15 cellular contexts compared by ENCODE assay signal in the genomic region with DNA sequence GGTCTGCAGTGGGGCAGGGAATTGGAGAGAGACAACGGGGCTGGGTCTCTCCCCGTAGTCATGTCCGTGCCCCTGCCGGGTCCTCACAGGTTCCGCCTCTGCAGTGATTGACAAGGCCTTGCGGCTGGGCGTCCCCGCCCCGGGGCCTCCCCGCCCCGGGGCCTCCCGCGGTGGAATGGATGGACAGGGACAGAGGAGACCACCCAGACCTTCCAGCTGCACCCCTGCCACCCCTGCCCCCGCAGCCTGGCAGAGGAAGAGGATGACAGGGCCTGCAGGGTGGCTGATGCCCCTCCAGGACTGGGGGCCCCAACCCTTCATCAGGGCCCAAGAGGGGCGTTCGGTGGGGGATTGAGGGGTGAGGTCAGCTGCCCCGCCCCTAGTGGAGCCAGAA.
DNase-seq lines count a peak whose midpoint lies in the region; ATAC-seq and TF ChIP-seq lines count a peak whose summit lies in the region.
"Had no signal": no experiment of that assay in that cellular context is flagged by ENCODE, and none has a peak within 500 bp of the region (broad histone marks: within the 10 kb centered on the region; RNA-seq: fewer than 3 reads in every experiment).

No MANE protein-coding gene starts in this region.

- DNase-seq in NCI-H82 (lab: John Stamatoyannopoulos, UW) (peak; percentile 65), NCI-H82 treated with DMSO at 0.1 percent for 48 hours (lab: John Stamatoyannopoulos, UW; ENCODE audit: unreplicated experiment) (no peak), OCI-LY7 (ENCODE audit: low spot score) (no peak), glutamatergic neuron (peak; percentile 72), smooth muscle cell (lab: John Stamatoyannopoulos, UW; ENCODE audit: unreplicated experiment) (no peak), AG08396 (ENCODE audit: low spot score) (no peak)
- DNase-seq in activated CD4-positive, alpha-beta T cell treated with anti-CD3 and anti-CD28 coated beads for 4 hours, result no peak
- DNase-seq: activated CD8-positive, alpha-beta T cell treated with anti-CD3 and anti-CD28 coated beads for 36 hours; activated naive CD4-positive, alpha-beta T cell treated with anti-CD3 and anti-CD28 coated beads, Interleukin-2, amount 10 ng/mL, durations not matched to agents 7 days and 5 days; HFFc6; kidney glomerular epithelial cell; stimulated activated CD4-positive, alpha-beta T cell treated with anti-CD3 and anti-CD28 coated beads, Interleukin-12 subunit alpha, Interleukin-12 subunit beta, amount 100 ng/mL, for 4 hours; uterus had no signal

- H3K79me2 ChIP-seq in OCI-LY7 (ENCODE audit: insufficient read depth, low read depth, low read length) (no peaks in the 10 kb centered on the region), smooth muscle cell (ENCODE audit: low read depth) (no peaks in the 10 kb centered on the region)

- H3K36me3 ChIP-seq in OCI-LY7 (ENCODE audit: insufficient read depth, low read length) (no peaks in the 10 kb centered on the region), smooth muscle cell (ENCODE audit: low read depth) (no peaks in the 10 kb centered on the region)
- H3K36me3 ChIP-seq: uterus had no signal

- no peak overlapping the region for H3K27ac ChIP-seq in OCI-LY7 (ENCODE audit: low read depth, low read length, poor library complexity, severe bottlenecking)
- H3K27ac ChIP-seq in smooth muscle cell (ENCODE audit: low read depth), result no peak overlapping the region
- H3K27ac ChIP-seq: uterus had no signal

- H4K20me1 ChIP-seq in OCI-LY7 (ENCODE audit: insufficient read depth, low read length) (no peaks in the 10 kb centered on the region), smooth muscle cell (ENCODE audit: low read depth) (peaks cover 88% of the 10 kb centered on the region)

- H3K27me3 ChIP-seq in smooth muscle cell (ENCODE audit: low read depth), result no peaks in the 10 kb centered on the region
- H3K27me3 ChIP-seq: uterus had no signal

- POLR2A ChIA-PET in OCI-LY7 (lab: Charles Lee), result no interaction called here

- H3K4me3 ChIP-seq in OCI-LY7 (ENCODE audit: low read depth, low read length, poor library complexity, severe bottlenecking), result no peak overlapping the region
- H3K4me3 ChIP-seq in smooth muscle cell, result no peak overlapping the region
- H3K4me3 ChIP-seq: uterus had no signal

- peak overlapping the region; percentile 82 for H3K27ac Mint-ChIP-seq in glutamatergic neuron (ENCODE audit: unreplicated experiment)
- H3K27ac Mint-ChIP-seq: activated CD8-positive, alpha-beta T cell treated with anti-CD3 and anti-CD28 coated beads for 36 hours; activated naive CD4-positive, alpha-beta T cell treated with anti-CD3 and anti-CD28 coated beads, Interleukin-2, amount 10 ng/mL, durations not matched to agents 7 days and 5 days; HFFc6; T-helper 1 cell treated with Interleukin-12 subunit alpha and Interleukin-12 subunit beta and Interleukin-4 antibody, amounts not matched to agents 30 μg/mL and 1 μg/mL, for 36 hours had no signal

- TF ChIP-seq CTCF in OCI-LY7 (conservative IDR thresholded peaks at IDR 0.05; ENCODE audit: low read length) (no peak), glutamatergic neuron (IDR thresholded peaks at IDR 0.05; ENCODE audit: partially characterized antibody, unreplicated experiment) (no peak), smooth muscle cell (IDR thresholded peaks at IDR 0.05; ENCODE audit: borderline replicate concordance, insufficient read depth, poor library complexity, severe bottlenecking) (no peak)

- BruUV-seq in OCI-LY7 (replicated peaks; lab: Mats Ljungman, UMichigan), result no TSS peak

- H3K9me3 ChIP-seq in OCI-LY7 (ENCODE audit: low read length) (no peaks in the 10 kb centered on the region), smooth muscle cell (replicated peaks; ENCODE audit: low read depth) (no peaks in the 10 kb centered on the region)
- H3K9me3 ChIP-seq: uterus had no signal

- peaks cover 20% of the 10 kb centered on the region for H3K4me1 Mint-ChIP-seq in glutamatergic neuron (ENCODE audit: low read depth, unreplicated experiment)

- H3K9me3 Mint-ChIP-seq in glutamatergic neuron (ENCODE audit: unreplicated experiment), result peaks cover 9% of the 10 kb centered on the region
- H3K9me3 Mint-ChIP-seq: activated CD8-positive, alpha-beta T cell treated with anti-CD3 and anti-CD28 coated beads for 36 hours; HFFc6; T-helper 1 cell treated with Interleukin-12 subunit alpha and Interleukin-12 subunit beta and Interleukin-4 antibody, amounts not matched to agents 30 μg/mL and 1 μg/mL, for 36 hours had no signal

- H3K9ac ChIP-seq in smooth muscle cell (ENCODE audit: low read depth), result no peak overlapping the region

- H3K27me3 Mint-ChIP-seq in glutamatergic neuron (ENCODE audit: unreplicated experiment), result peaks cover 5% of the 10 kb centered on the region
- H3K27me3 Mint-ChIP-seq: activated CD8-positive, alpha-beta T cell treated with anti-CD3 and anti-CD28 coated beads for 36 hours had no signal

- no peaks in the 10 kb centered on the region for H3K36me3 Mint-ChIP-seq in glutamatergic neuron (ENCODE audit: unreplicated experiment)
- H3K36me3 Mint-ChIP-seq: activated naive CD4-positive, alpha-beta T cell treated with anti-CD3 and anti-CD28 coated beads, Interleukin-2, amount 10 ng/mL, durations not matched to agents 7 days and 5 days had no signal

- H3K4me2 ChIP-seq in OCI-LY7 (ENCODE audit: low read length), result peak overlapping the region; percentile 8; the same call in 1 of the 2 replicates
- H3K4me2 ChIP-seq in smooth muscle cell, result peak overlapping the region; percentile 65

- intact Hi-C loops in OCI-LY7 (cut with micrococcal nuclease; ENCODE audit: unreplicated experiment), result no loop called here

- 5% methylated on average over 12 of the region's 17 CpGs for WGBS in smooth muscle cell (ENCODE audit: low lambda C conversion rate)

- H3K4me1 ChIP-seq in OCI-LY7 (ENCODE audit: insufficient read depth, low read length, poor library complexity, severe bottlenecking) (peaks cover 45% of the 10 kb centered on the region), smooth muscle cell (ENCODE audit: low read depth) (peaks cover 32% of the 10 kb centered on the region)

- peaks cover 11% of the 10 kb centered on the region for H3F3A ChIP-seq in smooth muscle cell (ENCODE audit: low read depth)

- no peak overlapping the region for H3K4me3 Mint-ChIP-seq in glutamatergic neuron (ENCODE audit: unreplicated experiment)
- H3K4me3 Mint-ChIP-seq: activated CD8-positive, alpha-beta T cell treated with anti-CD3 and anti-CD28 coated beads for 36 hours; activated naive CD4-positive, alpha-beta T cell treated with anti-CD3 and anti-CD28 coated beads, Interleukin-2, amount 10 ng/mL, durations not matched to agents 7 days and 5 days; HFFc6; T-helper 1 cell treated with Interleukin-12 subunit alpha and Interleukin-12 subunit beta and Interleukin-4 antibody, amounts not matched to agents 30 μg/mL and 1 μg/mL, for 36 hours had no signal

- CTCF ChIA-PET in OCI-LY7 (lab: Charles Lee; ENCODE audit: unreplicated experiment), result no interaction called here

- ATAC-seq in GM21717 (IDR thresholded peaks at IDR 0.05; ENCODE audit: unreplicated experiment), result no peak
- ATAC-seq: activated CD8-positive, alpha-beta T cell treated with anti-CD3 and anti-CD28 coated beads for 36 hours had no signal

- peak overlapping the region; percentile 55; the same call in 1 of the 2 replicates for H2AFZ ChIP-seq in OCI-LY7 (ENCODE audit: low read length)
- H2AFZ ChIP-seq in smooth muscle cell (ENCODE audit: low read depth), result no peak overlapping the region

- no peaks in the 10 kb centered on the region for H3K9me2 ChIP-seq in OCI-LY7 (ENCODE audit: insufficient read depth, low read length)

Comparison
In these comparisons a context has a peak if more than half of its experiments do, and no peak if none do; other contexts are left out.
1. DNase-seq: peak in NCI-H82 (single experiment) and glutamatergic neuron (single experiment); none in NCI-H82 treated with DMSO at 0.1 percent for 48 hours (single experiment), OCI-LY7 (single experiment), smooth muscle cell (single experiment), AG08396 (single experiment) and activated CD4-positive, alpha-beta T cell treated with anti-CD3 and anti-CD28 coated beads for 4 hours (0 of 2).